21 cellular contexts compared by ENCODE assay signal in genomic region chr18:62590799-62591640, GRCh38.
DNase-seq lines count a peak whose midpoint lies in the region; ATAC-seq and TF ChIP-seq lines count a peak whose summit lies in the region.
"Had no signal": no experiment of that assay in that cellular context is flagged by ENCODE, and none has a peak within 500 bp of the region (broad histone marks: within the 10 kb centered on the region; RNA-seq: fewer than 3 reads in every experiment).

No MANE protein-coding gene starts in this region.

- H3K36me3 ChIP-seq in heart left ventricle (no peaks in the 10 kb centered on the region), left lung (no peaks in the 10 kb centered on the region)
- H3K36me3 ChIP-seq: HAP-1 had no signal

- ATAC-seq in heart left ventricle (peak; percentile 44 to 68 (median 62)), left cardiac atrium (no peak), left lung (peak; percentile 12)
- ATAC-seq: SK-N-SH treated with all-trans-retinoic acid at 6 μM for 48 hours had no signal

- peaks cover 0 to 8% (median 0%) of the 10 kb centered on the region in 9 donors for H3K27me3 ChIP-seq in heart left ventricle
- peaks cover 8 to 18% of the 10 kb centered on the region in 2 donors for H3K27me3 ChIP-seq in left lung

- TF ChIP-seq CTCF in heart left ventricle (IDR thresholded peaks at IDR 0.05) (no peak), left lung (IDR thresholded peaks at IDR 0.05) (no peak)

- DNase-seq in heart left ventricle (no peak), left cardiac atrium (no peak), left lung (no peak), LoVo (ENCODE audit: low spot score) (no peak), G401 (ENCODE audit: low spot score) (no peak), NCI-H524 (lab: John Stamatoyannopoulos, UW) (no peak)
- DNase-seq in activated CD8-positive, alpha-beta memory T cell treated with anti-CD3 and anti-CD28 coated beads, Interleukin-2, amount 50 U/mL, for 48 hours = peak; percentile 36
- DNase-seq: DMS 273 treated with DMSO at 0.1 percent for 48 hours; DND-41; GM23248; IMR-90; NCI-H1048; NCI-H2081; NCI-H748 treated with DMSO at 0.1 percent for 48 hours; NK-92 treated with Interleukin-12 subunit alpha and Interleukin-12 subunit beta, amount 100 ng/mL, for 24 hours; OCI-M1; SHP77 treated with DMSO at 0.1 percent for 48 hours had no signal

- intact Hi-C loops in heart left ventricle (cut with DNase I) = loop anchor here in 1 of 10 donors (5.0 kb wide), 1 partner anchor 116 kb away; no protein-coding TSS in a partner anchor
- intact Hi-C loops in left cardiac atrium (cut with DNase I) = no loop called here
- intact Hi-C loops in left lung (cut with DNase I) = no loop called here

- TF ChIP-seq POLR2A in heart left ventricle (IDR thresholded peaks at IDR 0.05) = no peak

- peaks cover 0 to 22% (median 10%) of the 10 kb centered on the region in 12 donors for H3K4me1 ChIP-seq in heart left ventricle
- peaks cover 5 to 10% of the 10 kb centered on the region in 2 donors for H3K4me1 ChIP-seq in left lung
- H3K4me1 ChIP-seq: HAP-1 had no signal

- in situ Hi-C loops in G401 (cut with HindIII; ENCODE audit: low sequenced_read_pairs) = no loop called here

- H3K4me3 ChIP-seq in heart left ventricle (peak overlapping the region in 1 of 12 donors; percentile 9), left lung (no peak overlapping the region)
- H3K4me3 ChIP-seq: GM23248, HAP-1 had no signal

- WGBS in heart left ventricle, 4 donors = 32 to 51% (median 47%) methylated on average over 12 to 16 of the region's 16 CpGs

- H3K27ac ChIP-seq in heart left ventricle = peak overlapping the region in 2 of 12 donors; percentile 31 to 59
- no peak overlapping the region for H3K27ac ChIP-seq in left lung
- H3K27ac ChIP-seq: C4-2B, GM23248, HL-60 had no signal

- peaks cover 0 to 5% (median 0%) of the 10 kb centered on the region in 12 donors for H3K9me3 ChIP-seq in heart left ventricle
- no peaks in the 10 kb centered on the region for H3K9me3 ChIP-seq in left lung
- H3K9me3 ChIP-seq: HAP-1 had no signal

Comparison
In these comparisons a context has a peak if more than half of its experiments do, and no peak if none do; other contexts are left out.
1. ATAC-seq: peak in heart left ventricle (4 of 4) and left lung (single experiment); none in left cardiac atrium (0 of 2).